ENCODE assay signal across 6 cellular contexts in the genomic region with DNA sequence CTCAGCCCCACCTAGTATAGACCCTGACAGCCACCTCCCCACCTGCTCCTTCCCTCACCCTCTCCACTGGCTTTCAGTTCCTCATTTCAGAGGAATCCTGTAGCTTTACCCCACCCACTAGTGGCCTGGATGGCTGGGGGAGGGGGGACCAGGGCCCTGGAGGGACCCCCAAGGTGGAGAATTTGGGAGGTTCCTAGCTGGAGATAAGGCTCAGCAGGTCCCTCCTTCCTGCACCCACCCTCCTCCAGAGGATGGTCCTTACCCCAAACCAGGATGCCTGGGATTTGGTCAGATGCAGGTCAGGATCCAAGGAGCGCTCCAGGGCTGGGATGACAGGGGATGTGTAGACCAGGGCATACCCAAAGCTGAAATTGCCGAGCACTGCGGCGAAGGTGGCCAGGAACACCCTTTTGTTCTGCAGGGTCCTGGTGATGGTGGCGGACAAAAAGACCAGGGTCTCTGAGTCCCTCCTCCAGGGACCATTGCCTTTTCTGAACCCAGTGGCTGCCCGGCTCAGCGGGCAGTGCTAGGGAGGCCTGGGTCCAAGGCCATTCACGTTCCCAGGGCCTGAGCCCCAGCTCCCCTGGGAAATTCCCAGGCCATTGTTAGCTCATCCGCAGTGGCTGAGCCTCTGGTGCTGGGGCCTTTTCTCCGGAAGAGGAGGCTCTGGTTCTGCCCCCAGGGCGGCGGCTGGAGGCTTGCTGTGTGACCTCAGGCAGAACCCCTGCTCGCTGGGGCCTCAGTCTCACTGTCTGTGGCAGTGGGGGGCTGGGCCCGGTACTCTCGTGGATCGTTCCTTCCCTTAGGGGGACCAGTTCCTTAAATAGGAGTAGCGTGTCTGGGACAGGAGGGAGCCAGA. TPM values are rescaled to one million over a fixed set of nuclear protein-coding genes. Genes with fewer than 3 reads are reported as not detected.
A peak's percentile ranks its signal among the peaks of the same experiment; 100 is the strongest.
DNase-seq lines count a peak whose midpoint lies in the region; ATAC-seq and TF ChIP-seq lines count a peak whose summit lies in the region.

No MANE protein-coding gene starts in this region.

- peaks cover 15% of the 10 kb centered on the region for H3K4me1 ChIP-seq in SJSA1 (replicated peaks)
- H3K4me1 ChIP-seq in right cardiac atrium (ENCODE audit: control insufficient read depth, insufficient read depth, low read length): no peaks in the 10 kb centered on the region
- peaks cover 4 to 13% of the 10 kb centered on the region in 2 donors for H3K4me1 ChIP-seq in thoracic aorta (ENCODE audit: control insufficient read depth in 1 of 2, low read depth in 2 of 2)

- 36% methylated on average over 17 of the region's 17 CpGs for WGBS in right cardiac atrium

- peaks cover 41% of the 10 kb centered on the region for H3K36me3 ChIP-seq in SJSA1
- no peaks in the 10 kb centered on the region for H3K36me3 ChIP-seq in thoracic aorta

- peak overlapping the region; percentile 66 for H3K27ac ChIP-seq in SJSA1
- peak overlapping the region; percentile 7 for H3K27ac ChIP-seq in right cardiac atrium (ENCODE audit: low read length)
- H3K27ac ChIP-seq in thoracic aorta: peak overlapping the region in 1 of 2 donors; percentile 37

- intact Hi-C loops in right cardiac atrium (cut with DNase I): no loop called here

- DNase-seq in GM10248 (ENCODE audit: extremely low spot score) (peak; percentile 63), HFF-Myc (ENCODE audit: extremely low read depth, low read depth) (no peak), SJSA1 (ENCODE audit: low read depth in 1 of 2, low spot score in 2 of 2) (peak; percentile 74 to 79), right cardiac atrium (peak; percentile 63 to 81 (median 66)), thoracic aorta (ENCODE audit: low spot score) (no peak)
- DNase-seq in stimulated activated CD4-positive, alpha-beta T cell treated with anti-CD3 and anti-CD28 coated beads, Interleukin-1b, Interleukin-23, amount 100 ng/mL, for 48 hours: no peak

- H3K27me3 ChIP-seq in SJSA1 (replicated peaks) (no peaks in the 10 kb centered on the region), right cardiac atrium (ENCODE audit: control insufficient read depth, insufficient read depth) (no peaks in the 10 kb centered on the region), thoracic aorta (replicated peaks; ENCODE audit: insufficient read depth) (no peaks in the 10 kb centered on the region)

- no peaks in the 10 kb centered on the region for H3K9me3 ChIP-seq in SJSA1 (replicated peaks)
- no peaks in the 10 kb centered on the region for H3K9me3 ChIP-seq in right cardiac atrium (ENCODE audit: control insufficient read depth, low read length)
- H3K9me3 ChIP-seq in thoracic aorta: no peaks in the 10 kb centered on the region

- CTCF ChIA-PET in GM10248 (lab: Yijun Ruan, JAX): interaction anchor here (0.9 to 2.0 kb wide), 10 partner anchors 8 to 292 kb away, joined by 3 to 6 read pairs (median 4); a partner anchor contains a TSS

- POLR2A ChIA-PET in GM10248 (lab: Yijun Ruan, JAX): interaction anchor here (1.1 kb wide), 2 partner anchors 10 to 19 kb away, joined by 3 to 4 read pairs; a partner anchor contains a TSS

- ATAC-seq in right cardiac atrium: peak; percentile 8 to 62
- no peak for ATAC-seq in thoracic aorta (ENCODE audit: insufficient number of reproducible peaks, low FRiP score, low read depth)

- H3K4me3 ChIP-seq in HFF-Myc (replicated peaks; ENCODE audit: low read depth, low read length) (peak overlapping the region; percentile 58), SJSA1 (peak overlapping the region; percentile 53), right cardiac atrium (ENCODE audit: low read length) (peak overlapping the region; percentile 53), thoracic aorta (peak overlapping the region; percentile 72)

- TF ChIP-seq CTCF in GM10248 (IDR thresholded peaks at IDR 0.05; ENCODE audit: control extremely low read depth, extremely low read depth, low read depth, missing control alignments) (no peak), HFF-Myc (IDR thresholded peaks at IDR 0.05; ENCODE audit: low read depth, low read length, missing control alignments) (no peak), thoracic aorta (IDR thresholded peaks at IDR 0.05) (no peak)

RNA-seq across cellular contexts. Expression of a gene that starts 0.7 kb away (rescaled TPM):
- 22.6 and 25.0 TPM in 2 replicates for total RNA-seq in SJSA1 (2014; rRNA removed; shearing (Covaris generic))
- total RNA-seq in right cardiac atrium (1 to 10 TPM; 1.7 to 4.0 (median 3.6) TPM), thoracic aorta (1 to 10 TPM; 4.6 to 8.8 TPM)
- 3.7 TPM for polyA plus RNA-seq in right cardiac atrium

RNA-seq across cellular contexts. Expression of a gene that starts 18.4 kb away (rescaled TPM):
- 2.9 and 3.4 TPM in 2 replicates for total RNA-seq in SJSA1 (2014; rRNA removed; shearing (Covaris generic))
- 10 to 100 TPM; 10.8 to 13.9 (median 13.8) TPM for total RNA-seq in right cardiac atrium
- 12.8 TPM for polyA plus RNA-seq in right cardiac atrium
- total RNA-seq in thoracic aorta: 10 to 100 TPM; 15.8 to 19.5 TPM

RNA-seq across cellular contexts. Expression of a gene that starts 46.5 kb away (rescaled TPM):
- total RNA-seq in SJSA1 (2014; rRNA removed; shearing (Covaris generic)): not detected in 2 replicates
- total RNA-seq in right cardiac atrium (not detected), thoracic aorta (not detected)
- not detected for polyA plus RNA-seq in right cardiac atrium

RNA-seq across cellular contexts. Expression of a gene that starts 56.1 kb away (rescaled TPM):
- 0.24 and 0.88 TPM in 2 replicates for total RNA-seq in SJSA1 (2014; rRNA removed; shearing (Covaris generic))
- total RNA-seq in right cardiac atrium (1 to 10 TPM; 2.1 to 4.1 (median 3.5) TPM), thoracic aorta (1 to 10 TPM; 1.3 to 6.0 TPM)
- polyA plus RNA-seq in right cardiac atrium: 4.6 TPM

RNA-seq across cellular contexts. Expression of a gene that starts 56.3 kb away (rescaled TPM):
- total RNA-seq in SJSA1 (2014; rRNA removed; shearing (Covaris generic)): not detected in 2 replicates
- total RNA-seq in right cardiac atrium (10 to 100 TPM; 30.3 to 90.2 (median 47.1) TPM), thoracic aorta (1 to 10 TPM; 2.8 to 5.5 TPM)
- polyA plus RNA-seq in right cardiac atrium: 37.3 TPM

Comparison
In these comparisons a context has a peak if more than half of its experiments do, and no peak if none do; other contexts are left out.
1. DNase-seq: peak in GM10248 (single experiment), SJSA1 (2 of 2) and right cardiac atrium (3 of 3); none in HFF-Myc (single experiment), thoracic aorta (single experiment) and stimulated activated CD4-positive, alpha-beta T cell treated with anti-CD3 and anti-CD28 coated beads, Interleukin-1b, Interleukin-23, amount 100 ng/mL, for 48 hours (single experiment).
2. Peak in every context shown above with its lines, with median percentiles within 50 percentile points of each other: H3K4me3 ChIP-seq.